Comparison of ENCODE assay signal across 20 cellular contexts in genomic region chr1:230281531-230281930, GRCh38.
DNase-seq lines count a peak whose midpoint lies in the region; ATAC-seq, FAIRE-seq and TF ChIP-seq lines count a peak whose summit lies in the region.
"Had no signal": no experiment of that assay in that cellular context is flagged by ENCODE, and none has a peak within 500 bp of the region (broad histone marks: within the 10 kb centered on the region; RNA-seq: fewer than 3 reads in every experiment).

No MANE protein-coding gene starts in this region.

- peaks cover 55% of the 10 kb centered on the region for H3K36me3 Mint-ChIP-seq in activated T-helper 17 cell treated with anti-CD3 and anti-CD28 coated beads, Interleukin-2, amount 50 U/mL, for 72 hours (ENCODE audit: low read depth)
- H3K36me3 Mint-ChIP-seq in nephron progenitor cell (ENCODE audit: low read depth), result peaks cover 21% of the 10 kb centered on the region

- H3K4me3 ChIP-seq in BLaER1, result no peak overlapping the region
- no peak overlapping the region for H3K4me3 ChIP-seq in HEK293 (ENCODE audit: low read depth, low read length)
- H3K4me3 ChIP-seq: cardiac muscle cell, HAP-1, stomach had no signal

- no peaks in the 10 kb centered on the region for H3K9me3 ChIP-seq in BLaER1
- H3K9me3 ChIP-seq in HEK293 (ENCODE audit: control insufficient read depth, insufficient read depth, low read depth, low read length), result no peaks in the 10 kb centered on the region
- H3K9me3 ChIP-seq: HAP-1, stomach had no signal

- H3K27ac ChIP-seq in BLaER1, result peak overlapping the region; percentile 81; the same call in 1 of the 2 replicates
- H3K27ac ChIP-seq in HEK293 (ENCODE audit: extremely low read depth, low read depth, low read length), result peak overlapping the region; percentile 52; the same call in 1 of the 2 replicates
- H3K27ac ChIP-seq: cardiac muscle cell, stomach had no signal

- no peaks in the 10 kb centered on the region for H3K27me3 ChIP-seq in BLaER1
- H3K27me3 ChIP-seq: cardiac muscle cell, stomach had no signal

- H3K4me2 ChIP-seq in BLaER1, result peak overlapping the region; percentile 96

- H3K36me3 ChIP-seq in BLaER1 (peaks cover 61% of the 10 kb centered on the region), HEK293 (ENCODE audit: control insufficient read depth in 2 of 2, insufficient read depth in 1 of 2, low read length in 2 of 2) (peaks cover 0 to 31% of the 10 kb centered on the region in 2 experiments; a peak in 2 of 3 replicates)

- H3K9ac ChIP-seq in BLaER1, result peak overlapping the region; percentile 72; the same call in 1 of the 2 replicates

- CTCF ChIA-PET in HEK293 (lab: Yijun Ruan, JAX), result interaction anchor here (0.7 kb wide), 1 partner anchor 16 kb away, joined by 3 read pairs; no protein-coding TSS in a partner anchor

- no peaks in the 10 kb centered on the region for H3K4me1 Mint-ChIP-seq in activated T-helper 17 cell treated with anti-CD3 and anti-CD28 coated beads, Interleukin-2, amount 50 U/mL, for 72 hours
- H3K4me1 Mint-ChIP-seq in nephron progenitor cell, result peaks cover 21% of the 10 kb centered on the region

- no peaks in the 10 kb centered on the region for H3K9me3 Mint-ChIP-seq in activated T-helper 17 cell treated with anti-CD3 and anti-CD28 coated beads, Interleukin-2, amount 50 U/mL, for 72 hours
- no peaks in the 10 kb centered on the region for H3K9me3 Mint-ChIP-seq in nephron progenitor cell
- H3K9me3 Mint-ChIP-seq: endodermal cell, IgD-negative memory B cell had no signal

- DNase-seq in nephron progenitor cell (no peak), H54 (ENCODE audit: insufficient read length, low spot score) (no peak), activated gamma-delta T cell treated with Interleukin-2 at 50 U/mL for 16 hours (no peak), UCSD-AML1 (lab: John Stamatoyannopoulos, UW; ENCODE audit: unreplicated experiment) (no peak)
- DNase-seq: activated CD4-positive, alpha-beta T cell treated with anti-CD3 and anti-CD28 coated beads, Interleukin-2, amount 50 U/mL, for 1 hour; activated naive CD4-positive, alpha-beta T cell treated with anti-CD3 and anti-CD28 coated beads, Interleukin-2, amount 50 U/mL, for 16 hours; DMS53; endodermal cell; NCI-H2227 treated with DMSO at 0.1 percent for 48 hours; T-helper 1 cell had no signal

- H3K4me1 ChIP-seq in BLaER1, result peaks cover 90% of the 10 kb centered on the region
- H3K4me1 ChIP-seq in HEK293 (ENCODE audit: control insufficient read depth, insufficient read depth, low read length), result peaks cover 15% of the 10 kb centered on the region

- POLR2A ChIA-PET in HEK293 (lab: Yijun Ruan, JAX), result interaction anchor here (0.6 kb wide), 1 partner anchor 1045 kb away, joined by 3 read pairs; no protein-coding TSS in a partner anchor

- no peak overlapping the region for H3K4me3 Mint-ChIP-seq in activated T-helper 17 cell treated with anti-CD3 and anti-CD28 coated beads, Interleukin-2, amount 50 U/mL, for 72 hours
- no peak overlapping the region for H3K4me3 Mint-ChIP-seq in nephron progenitor cell
- H3K4me3 Mint-ChIP-seq: endodermal cell had no signal

- no peak for FAIRE-seq in H54 (lab: Jason Lieb, UNC)
- FAIRE-seq: frontal cortex, small intestine had no signal

- no peak for TF ChIP-seq CTCF in HEK293 (tag by site-specific recombination; IDR thresholded peaks at IDR 0.05)
- TF ChIP-seq CTCF in nephron progenitor cell (IDR thresholded peaks at IDR 0.05), result no peak

- no peaks in the 10 kb centered on the region for H3K27me3 Mint-ChIP-seq in activated T-helper 17 cell treated with anti-CD3 and anti-CD28 coated beads, Interleukin-2, amount 50 U/mL, for 72 hours
- peaks cover 4% of the 10 kb centered on the region for H3K27me3 Mint-ChIP-seq in nephron progenitor cell (ENCODE audit: low read depth, poor library complexity)

- H3K27ac Mint-ChIP-seq in activated T-helper 17 cell treated with anti-CD3 and anti-CD28 coated beads, Interleukin-2, amount 50 U/mL, for 72 hours, result peak overlapping the region; percentile 86
- peak overlapping the region; percentile 25 for H3K27ac Mint-ChIP-seq in nephron progenitor cell
- H3K27ac Mint-ChIP-seq: endodermal cell had no signal

- no peak for ATAC-seq in activated T-helper 17 cell treated with anti-CD3 and anti-CD28 coated beads, Interleukin-2, amount 50 U/mL, for 72 hours (replicated peaks)
- no peak for ATAC-seq in HG02610 (IDR thresholded peaks at IDR 0.05; ENCODE audit: unreplicated experiment)

- no peak for TF ChIP-seq POLR2A in H54 (IDR thresholded peaks at IDR 0.05; ENCODE audit: low read depth, low read length)

- peaks cover 32% of the 10 kb centered on the region for H4K20me1 ChIP-seq in BLaER1

TF ChIP-seq in HEK293, 187 proteins besides CTCF, POLR2A, EP300 and RAD21 (continues in another document):
- no peak for TF ChIP-seq ZNF311 (tag by site-specific recombination; IDR thresholded peaks at IDR 0.05; ENCODE audit: borderline replicate concordance)
- TF ChIP-seq ZNF530 (tag by site-specific recombination; IDR thresholded peaks at IDR 0.05; ENCODE audit: low read depth), result no peak
- TF ChIP-seq ZNF366 (tag by site-specific recombination; conservative IDR thresholded peaks at IDR 0.05), result no peak
- no peak for TF ChIP-seq ZNF513 (tag by site-specific recombination; IDR thresholded peaks at IDR 0.05)
- no peak for TF ChIP-seq ZNF645 (tag by site-specific recombination; IDR thresholded peaks at IDR 0.05)
- TF ChIP-seq MYNN (tag by site-specific recombination; IDR thresholded peaks at IDR 0.05; ENCODE audit: borderline replicate concordance), result no peak
- TF ChIP-seq ZBTB49 (tag by site-specific recombination; IDR thresholded peaks at IDR 0.05; ENCODE audit: low read depth), result no peak
- TF ChIP-seq ZNF114 (tag by site-specific recombination; IDR thresholded peaks at IDR 0.05), result no peak
- TF ChIP-seq ZNF394 (tag by site-specific recombination; IDR thresholded peaks at IDR 0.05; ENCODE audit: borderline replicate concordance), result no peak
- no peak for TF ChIP-seq ZNF175 (tag by site-specific recombination; IDR thresholded peaks at IDR 0.05)
- TF ChIP-seq KLF1 (tag by site-specific recombination; IDR thresholded peaks at IDR 0.05), result peak; percentile 96
